24 cellular contexts compared by ENCODE assay signal in genomic region chr5:148635321-148636083, GRCh38. TPM values are rescaled to one million over a fixed set of nuclear protein-coding genes. Genes with fewer than 3 reads are reported as not detected.
A peak's percentile ranks its signal among the peaks of the same experiment; 100 is the strongest.
DNase-seq lines count a peak whose midpoint lies in the region; ATAC-seq and TF ChIP-seq lines count a peak whose summit lies in the region.
"Had no signal": no experiment of that assay in that cellular context is flagged by ENCODE, and none has a peak within 500 bp of the region (broad histone marks: within the 10 kb centered on the region; RNA-seq: fewer than 3 reads in every experiment).

No MANE protein-coding gene starts in this region.

- ATAC-seq in mucosa of descending colon (peak; percentile 86), GM19328 (IDR thresholded peaks at IDR 0.05; ENCODE audit: unreplicated experiment) (no peak)
- ATAC-seq: A549 had no signal

- TF ChIP-seq EP300 in sigmoid colon (IDR thresholded peaks at IDR 0.05) = no peak

- DNase-seq in SK-N-DZ (ENCODE audit: low spot score) = peak; percentile 35
- no peak for DNase-seq in colonic mucosa
- no peak for DNase-seq in mucosa of descending colon
- DNase-seq in sigmoid colon = no peak
- DNase-seq in substantia nigra (lab: John Stamatoyannopoulos, UW) = no peak
- DNase-seq in GM03348 (ENCODE audit: low spot score) = no peak
- DNase-seq in KG1 (lab: John Stamatoyannopoulos, UW) = no peak
- DNase-seq: ACHN; AML-193; BE2C; CD4-positive, alpha-beta T cell; CD8-positive, alpha-beta memory T cell; DMS 273 treated with DMSO at 0.1 percent for 48 hours; DMS79; EL; GDM1; H7; HCEC 1CT had no signal

- intact Hi-C loops in colonic mucosa (cut with DNase I) = no loop called here
- intact Hi-C loops in mucosa of descending colon (cut with DNase I, micrococcal nuclease) = no loop called here
- intact Hi-C loops in sigmoid colon (cut with DNase I) = no loop called here

- TF ChIP-seq CTCF in colonic mucosa (IDR thresholded peaks at IDR 0.05) (no peak), mucosa of descending colon (IDR thresholded peaks at IDR 0.05) (no peak), sigmoid colon (IDR thresholded peaks at IDR 0.05) (no peak)

- H3K27me3 ChIP-seq in colonic mucosa = no peaks in the 10 kb centered on the region
- no peaks in the 10 kb centered on the region for H3K27me3 ChIP-seq in sigmoid colon
- H3K27me3 ChIP-seq: BE2C; BLaER1 treated with 17β-estradiol and CSF1 and Interleukin-3, amounts not matched to agents 10 nM and 100 nM had no signal

- H3K4me1 ChIP-seq in colonic mucosa (no peaks in the 10 kb centered on the region), mucosa of descending colon (ENCODE audit: low read depth) (peaks cover 9% of the 10 kb centered on the region), sigmoid colon (peaks cover 0 to 38% (median 27%) of the 10 kb centered on the region in 4 donors)
- H3K4me1 ChIP-seq: A549 had no signal

- H3K9me3 ChIP-seq in colonic mucosa = no peaks in the 10 kb centered on the region
- H3K9me3 ChIP-seq in mucosa of descending colon = no peaks in the 10 kb centered on the region
- no peaks in the 10 kb centered on the region for H3K9me3 ChIP-seq in sigmoid colon
- H3K9me3 ChIP-seq: A549; BE2C; BLaER1 treated with 17β-estradiol and CSF1 and Interleukin-3, amounts not matched to agents 10 nM and 100 nM had no signal

- TF ChIP-seq POLR2A in sigmoid colon (IDR thresholded peaks at IDR 0.05) = no peak

- H3K36me3 ChIP-seq in colonic mucosa (no peaks in the 10 kb centered on the region), mucosa of descending colon (ENCODE audit: low read depth) (no peaks in the 10 kb centered on the region), sigmoid colon (no peaks in the 10 kb centered on the region)
- H3K36me3 ChIP-seq: BE2C; BLaER1 treated with 17β-estradiol and CSF1 and Interleukin-3, amounts not matched to agents 10 nM and 100 nM had no signal

- H3K27ac ChIP-seq in colonic mucosa (peak overlapping the region; percentile 30), sigmoid colon (peak overlapping the region in 3 of 4 donors; percentile 2 to 26 (median 4)), substantia nigra (ENCODE audit: low read depth, low read length, poor library complexity, severe bottlenecking) (no peak overlapping the region)
- H3K27ac ChIP-seq: 22Rv1; A549; BLaER1 treated with 17β-estradiol and CSF1 and Interleukin-3, amounts not matched to agents 10 nM and 100 nM had no signal

- H3K4me3 ChIP-seq in colonic mucosa (no peak overlapping the region), mucosa of descending colon (no peak overlapping the region), sigmoid colon (no peak overlapping the region)
- H3K4me3 ChIP-seq: A549; BLaER1 treated with 17β-estradiol and CSF1 and Interleukin-3, amounts not matched to agents 10 nM and 100 nM had no signal

- WGBS in sigmoid colon, 2 donors = 70 to 84% methylated on average over 1 of the region's 1 CpG

- no peak overlapping the region for H3K9ac ChIP-seq in colonic mucosa (ENCODE audit: low read depth in 2 of 2, low read length in 2 of 2)
- H3K9ac ChIP-seq: BLaER1 treated with 17β-estradiol and CSF1 and Interleukin-3, amounts not matched to agents 10 nM and 100 nM had no signal

RNA-seq across cellular contexts. Expression of gene HTR4, which starts 18.8 kb away (rescaled TPM):
- not detected in 2 replicates for polyA plus RNA-seq in SK-N-DZ (2014; cell fraction: cytosol; rRNA removed)
- polyA plus RNA-seq in SK-N-DZ (2014; cell fraction: nucleus; rRNA removed) = not detected in 2 replicates
- total RNA-seq in colonic mucosa (1 to 10 TPM; 7.5 to 8.9 TPM), mucosa of descending colon (10 to 100 TPM; 15.0 to 18.8 (median 17.3) TPM), sigmoid colon (10 to 100 TPM in 1 of 4 donors, 1 to 10 TPM in 3; 1.7 to 16.1 (median 4.1) TPM)
- 1 to 10 TPM in 2 of 3 donors, under 1 TPM in 1; 0.60 to 4.2 (median 1.6) TPM for polyA plus RNA-seq in sigmoid colon
- total RNA-seq: CD4-positive, alpha-beta T cell; CD8-positive, alpha-beta memory T cell; H1; H7 had no signal
- polyA plus RNA-seq: A549; CD14-positive monocyte; CD8-positive, alpha-beta memory T cell; H1 had no signal
